Comparison of ENCODE assay signal across 10 cellular contexts in the genomic region with DNA sequence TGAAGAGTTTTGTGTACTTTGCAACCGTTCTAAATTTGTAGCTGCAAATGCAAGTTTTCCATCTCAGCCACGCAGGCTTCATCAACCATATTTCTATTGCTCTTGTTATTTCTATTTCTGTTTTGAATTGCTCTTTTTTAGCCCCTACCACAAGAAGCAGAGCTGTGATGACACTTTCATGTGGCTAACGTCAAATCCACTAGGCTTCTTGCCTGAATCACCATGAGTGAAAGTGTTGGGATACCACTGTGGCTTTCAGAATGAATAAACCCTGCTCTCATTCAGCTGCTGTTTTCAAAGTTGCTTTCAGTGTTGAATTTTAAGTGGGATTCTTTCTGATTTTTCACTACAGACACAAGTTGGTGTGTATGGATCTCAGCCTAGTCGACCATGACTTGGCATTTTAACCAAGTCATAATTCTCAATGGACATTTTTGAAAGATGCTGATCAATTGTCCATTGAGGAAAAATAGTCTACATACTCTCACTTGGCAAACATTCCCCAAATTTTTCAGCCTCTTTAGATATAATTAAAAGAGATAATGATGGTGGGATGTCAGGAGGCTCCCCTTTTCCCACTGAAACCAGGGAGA. TPM values are rescaled to one million over a fixed set of nuclear protein-coding genes. Genes with fewer than 3 reads are reported as not detected.
A peak's percentile ranks its signal among the peaks of the same experiment; 100 is the strongest.
DNase-seq lines count a peak whose midpoint lies in the region; ATAC-seq, FAIRE-seq and TF ChIP-seq lines count a peak whose summit lies in the region.
"Had no signal": no experiment of that assay in that cellular context is flagged by ENCODE, and none has a peak within 500 bp of the region (broad histone marks: within the 10 kb centered on the region; RNA-seq: fewer than 3 reads in every experiment).

No MANE protein-coding gene starts in this region.

- no peaks in the 10 kb centered on the region for H3K4me1 ChIP-seq in adrenal gland (replicated peaks in 1 of 2)

- DNase-seq in GM10248 (ENCODE audit: extremely low spot score) (peak; percentile 6), GM19239 (ENCODE audit: insufficient read length, low spot score) (no peak), adrenal gland (no peak), kidney tubule cell (ENCODE audit: low spot score) (no peak), A172 (ENCODE audit: low spot score) (no peak), occipital lobe (lab: John Stamatoyannopoulos, UW) (no peak)
- peak; percentile 29 for DNase-seq in activated T-helper 2 cell treated with anti-CD3 and anti-CD28 coated beads, Interferon-gamma antibody, Interleukin-2, Interleukin-4, amounts not matched to agents 10 μg/mL and 5 μg/mL and 100 μg/mL, durations not matched to agents 14 hours and 24 hours and 36 hours (ENCODE audit: low spot score)
- DNase-seq: NCI-H774 had no signal

- no peak overlapping the region for H3K27ac ChIP-seq in adrenal gland

- TF ChIP-seq CTCF in GM10248 (IDR thresholded peaks at IDR 0.05; ENCODE audit: control extremely low read depth, extremely low read depth, low read depth, missing control alignments) (no peak), adrenal gland (IDR thresholded peaks at IDR 0.05) (no peak)

- intact Hi-C loops in activated T-helper 2 cell treated with anti-CD3 and anti-CD28 coated beads, Interferon-gamma antibody, Interleukin-2, Interleukin-4, amounts not matched to agents 10 μg/mL and 5 μg/mL and 100 μg/mL, durations not matched to agents 14 hours and 24 hours and 36 hours (cut with micrococcal nuclease), result loop anchor here (1.0 to 10.0 kb wide), 6 partner anchors 17 to 557 kb away; partner anchors contain the start of genes CDKN2B, IFNA10 and IFNA7
- intact Hi-C loops in adrenal gland (cut with DNase I), result no loop called here

- FAIRE-seq in GM19239 (lab: Jason Lieb, UNC), result peak; percentile 64

- WGBS in adrenal gland, 4 donors, result 54 to 66% (median 60%) methylated on average over 4 of the region's 4 CpGs

- POLR2A ChIA-PET in GM10248 (lab: Yijun Ruan, JAX), result no interaction called here

- H3K4me1 Mint-ChIP-seq in activated T-helper 2 cell treated with anti-CD3 and anti-CD28 coated beads, Interferon-gamma antibody, Interleukin-2, Interleukin-4, amounts not matched to agents 10 μg/mL and 5 μg/mL and 100 μg/mL, durations not matched to agents 14 hours and 24 hours and 36 hours (ENCODE audit: low read depth), result peaks cover 14% of the 10 kb centered on the region

- no peaks in the 10 kb centered on the region for H3K36me3 ChIP-seq in adrenal gland (replicated peaks in 1 of 2)

- CTCF ChIA-PET in GM10248 (lab: Yijun Ruan, JAX), result interaction anchor here (1.1 to 2.5 kb wide), 2 partner anchors 10 to 35 kb away, joined by 3 to 7 read pairs; no protein-coding TSS in a partner anchor

- no peaks in the 10 kb centered on the region for H3K9me3 Mint-ChIP-seq in activated T-helper 2 cell treated with anti-CD3 and anti-CD28 coated beads, Interferon-gamma antibody, Interleukin-2, Interleukin-4, amounts not matched to agents 10 μg/mL and 5 μg/mL and 100 μg/mL, durations not matched to agents 14 hours and 24 hours and 36 hours

- peaks cover 69% of the 10 kb centered on the region for H3K27me3 Mint-ChIP-seq in activated T-helper 2 cell treated with anti-CD3 and anti-CD28 coated beads, Interferon-gamma antibody, Interleukin-2, Interleukin-4, amounts not matched to agents 10 μg/mL and 5 μg/mL and 100 μg/mL, durations not matched to agents 14 hours and 24 hours and 36 hours (ENCODE audit: low read depth)

- no peak overlapping the region for H3K27ac Mint-ChIP-seq in activated T-helper 2 cell treated with anti-CD3 and anti-CD28 coated beads, Interferon-gamma antibody, Interleukin-2, Interleukin-4, amounts not matched to agents 10 μg/mL and 5 μg/mL and 100 μg/mL, durations not matched to agents 14 hours and 24 hours and 36 hours

- no peaks in the 10 kb centered on the region for H3K9me3 ChIP-seq in adrenal gland (replicated peaks in 1 of 3)

- TF ChIP-seq POLR2A in adrenal gland (IDR thresholded peaks at IDR 0.05), result no peak

- H3K36me3 Mint-ChIP-seq in activated T-helper 2 cell treated with anti-CD3 and anti-CD28 coated beads, Interferon-gamma antibody, Interleukin-2, Interleukin-4, amounts not matched to agents 10 μg/mL and 5 μg/mL and 100 μg/mL, durations not matched to agents 14 hours and 24 hours and 36 hours (ENCODE audit: low read depth), result no peaks in the 10 kb centered on the region

- peak; percentile 89 for ATAC-seq in HG02981 (IDR thresholded peaks at IDR 0.05; ENCODE audit: unreplicated experiment)

- H3K27me3 ChIP-seq in adrenal gland, result peaks cover 8% of the 10 kb centered on the region

- H3K4me3 ChIP-seq in adrenal gland, result no peak overlapping the region
- H3K4me3 ChIP-seq: lung had no signal

- no peak overlapping the region for H3K4me3 Mint-ChIP-seq in activated T-helper 2 cell treated with anti-CD3 and anti-CD28 coated beads, Interferon-gamma antibody, Interleukin-2, Interleukin-4, amounts not matched to agents 10 μg/mL and 5 μg/mL and 100 μg/mL, durations not matched to agents 14 hours and 24 hours and 36 hours (ENCODE audit: low read depth)

RNA-seq across cellular contexts. Expression of gene MTAP, which starts 41.0 kb away (rescaled TPM):
- 66.6 and 79.9 TPM in 2 replicates for total RNA-seq in activated T-helper 2 cell treated with anti-CD3 and anti-CD28 coated beads, Interferon-gamma antibody, Interleukin-2, Interleukin-4, amounts not matched to agents 10 μg/mL and 5 μg/mL and 100 μg/mL, durations not matched to agents 14 hours and 24 hours and 36 hours
- total RNA-seq in adrenal gland (10 to 100 TPM; 10.4 to 38.2 (median 23.5) TPM), occipital lobe (20.3 TPM)
- 10 to 100 TPM in 1 of 3 donors, 1 to 10 TPM in 2; 6.4 to 21.6 (median 7.1) TPM for polyA plus RNA-seq in adrenal gland
- not detected in 2 replicates for total RNA-seq in A172 (2014; rRNA removed; shearing (Covaris generic))

Comparison
In these comparisons a context has a peak if more than half of its experiments do, and no peak if none do; other contexts are left out.
1. DNase-seq: peak in GM10248 (single experiment) and activated T-helper 2 cell treated with anti-CD3 and anti-CD28 coated beads, Interferon-gamma antibody, Interleukin-2, Interleukin-4, amounts not matched to agents 10 μg/mL and 5 μg/mL and 100 μg/mL, durations not matched to agents 14 hours and 24 hours and 36 hours (single experiment); none in GM19239 (single experiment), adrenal gland (0 of 7), kidney tubule cell (single experiment), A172 (single experiment) and occipital lobe (single experiment).
2. RNA of gene MTAP, which starts 41.0 kb away (total RNA-seq): 66.6 to 79.9 TPM in activated T-helper 2 cell treated with anti-CD3 and anti-CD28 coated beads, Interferon-gamma antibody, Interleukin-2, Interleukin-4, amounts not matched to agents 10 μg/mL and 5 μg/mL and 100 μg/mL, durations not matched to agents 14 hours and 24 hours and 36 hours, 10.4 to 38.2 TPM in adrenal gland and 20.3 TPM in occipital lobe (single experiment); not detected in A172; every median in the first group is over 10 times any median in the second.